In genomic region chr9:128786681-128787582, GRCh38 we compare ENCODE assay signal across 8 cellular contexts. TPM values are rescaled to one million over a fixed set of nuclear protein-coding genes. Genes with fewer than 3 reads are reported as not detected.
A peak's percentile ranks its signal among the peaks of the same experiment; 100 is the strongest.
DNase-seq lines count a peak whose midpoint lies in the region; ATAC-seq, FAIRE-seq and TF ChIP-seq lines count a peak whose summit lies in the region.

Gene TBC1D13, plus strand, starts transcription at chr9:128787253. Its CDS starts 101 bp downstream, at chr9:128787354.

- TF ChIP-seq CTCF in Calu3 (IDR thresholded peaks at IDR 0.05; ENCODE audit: unreplicated experiment) (no peak), OCI-LY7 (conservative IDR thresholded peaks at IDR 0.05; ENCODE audit: low read length) (no peak), endothelial cell of umbilical vein (IDR thresholded peaks at IDR 0.05; ENCODE audit: extremely low read depth in 1 of 2, insufficient read depth in 1 of 2, low read depth in 1 of 2, low read length in 2 of 2) (no peak)

- dilution Hi-C loops in endothelial cell of umbilical vein (cut with MboI; ENCODE audit: extremely low pct_ligation_motif_present, low sequenced_read_pairs) = no loop called here

- H4K20me1 ChIP-seq in OCI-LY7 (ENCODE audit: insufficient read depth, low read length) (no peaks in the 10 kb centered on the region), endothelial cell of umbilical vein (replicated peaks; ENCODE audit: control insufficient read depth, extremely low read depth, insufficient read depth, low read length) (no peaks in the 10 kb centered on the region)

- peak within 1 kb of the TSS; percentile 94 for H3K4me2 ChIP-seq in OCI-LY7 (ENCODE audit: low read length)
- H3K4me2 ChIP-seq in endothelial cell of umbilical vein (ENCODE audit: insufficient read depth, low read length) = peak within 1 kb of the TSS; percentile 71

- intact Hi-C loops in Calu3 (cut with micrococcal nuclease; ENCODE audit: unreplicated experiment) (no loop called here), OCI-LY7 (cut with micrococcal nuclease; ENCODE audit: unreplicated experiment) (loop anchor here (1.0 to 10.0 kb wide), 2 partner anchors 16 to 142 kb away; partner anchors contain the start of gene ZER1), endothelial cell of umbilical vein (cut with micrococcal nuclease) (loop anchor here (1.0 to 5.0 kb wide), 4 partner anchors 15 to 241 kb away; partner anchors contain the start of genes ENDOG and SH3GLB2)

- H3K27me3 Mint-ChIP-seq in Calu3 (ENCODE audit: unreplicated experiment) = no peaks in the 10 kb centered on the region

- no peaks in the 10 kb centered on the region for H3K9me3 Mint-ChIP-seq in Calu3 (ENCODE audit: low read depth, unreplicated experiment)

- H3K27ac Mint-ChIP-seq in Calu3 (ENCODE audit: unreplicated experiment) = peak within 1 kb of the TSS; percentile 73

- peaks cover 17% of the 10 kb centered on the region for H3K79me2 ChIP-seq in OCI-LY7 (ENCODE audit: insufficient read depth, low read depth, low read length)
- peaks cover 13% of the 10 kb centered on the region for H3K79me2 ChIP-seq in endothelial cell of umbilical vein (ENCODE audit: control insufficient read depth, insufficient read depth, low read length)

- no peaks in the 10 kb centered on the region for H3K27me3 ChIP-seq in endothelial cell of umbilical vein (ENCODE audit: control insufficient read depth in 2 of 2, insufficient read depth in 2 of 2, low read length in 2 of 2)

- H3K36me3 ChIP-seq in OCI-LY7 (ENCODE audit: insufficient read depth, low read length) (peaks cover 24% of the 10 kb centered on the region), endothelial cell of umbilical vein (ENCODE audit: control insufficient read depth in 2 of 2, extremely low read depth in 1 of 2, insufficient read depth in 2 of 2, low read length in 2 of 2) (peaks cover 7 to 11% of the 10 kb centered on the region in 2 experiments)

- H3K9me1 ChIP-seq in endothelial cell of umbilical vein (replicated peaks; ENCODE audit: control insufficient read depth, extremely low read depth, insufficient read depth, low read length) = no peaks in the 10 kb centered on the region

- CTCF ChIA-PET in Calu3 (lab: Charles Lee) = no interaction called here
- CTCF ChIA-PET in OCI-LY7 (lab: Charles Lee; ENCODE audit: unreplicated experiment) = interaction anchor here (0.9 kb wide), 1 partner anchor 31 kb away, joined by 3 read pairs; the partner anchor contains the start of gene ENDOG
- CTCF ChIA-PET in endothelial cell of umbilical vein (lab: Charles Lee) = interaction anchor here (1.1 kb wide), 1 partner anchor 16 kb away, joined by 3 read pairs; no protein-coding TSS in a partner anchor

- BruUV-seq in Calu3 (replicated peaks; lab: Mats Ljungman, UMichigan) (no TSS peak), OCI-LY7 (replicated peaks; lab: Mats Ljungman, UMichigan) (no TSS peak), endothelial cell of umbilical vein (replicated peaks; lab: Mats Ljungman, UMichigan) (no TSS peak)

- H3K27ac ChIP-seq in OCI-LY7 (ENCODE audit: low read depth, low read length, poor library complexity, severe bottlenecking) (peak within 1 kb of the TSS; percentile 80), endothelial cell of umbilical vein (ENCODE audit: insufficient read depth, low read depth, low read length) (no peak within 1 kb of the TSS)

- H3K4me3 ChIP-seq in OCI-LY7 (ENCODE audit: low read depth, low read length, poor library complexity, severe bottlenecking) = peak within 1 kb of the TSS; percentile 97
- H3K4me3 ChIP-seq in endothelial cell of umbilical vein (replicated peaks in 1 of 3; ENCODE audit: insufficient read depth in 1 of 3, low read depth in 1 of 3, low read length in 3 of 3) = peak within 1 kb of the TSS; percentile 50 to 94 (median 77)

- H3K4me3 Mint-ChIP-seq in Calu3 (ENCODE audit: low read depth, unreplicated experiment) = peak within 1 kb of the TSS; percentile 87

- POLR2A ChIA-PET in OCI-LY7 (lab: Charles Lee) = interaction anchor here (1.0 to 1.2 kb wide), 2 partner anchors 31 to 63 kb away, joined by 3 to 7 read pairs; partner anchors contain the start of genes ENDOG and ZDHHC12
- POLR2A ChIA-PET in endothelial cell of umbilical vein (lab: Charles Lee) = no interaction called here

- H3K9ac ChIP-seq in endothelial cell of umbilical vein (replicated peaks; ENCODE audit: extremely low read depth, insufficient read depth, low read length) = peak within 1 kb of the TSS; percentile 35

- H3K9me2 ChIP-seq in OCI-LY7 (ENCODE audit: insufficient read depth, low read length) = no peaks in the 10 kb centered on the region

- DNase-seq in Calu3 (peak; percentile 84), HuH-7.5 (ENCODE audit: low spot score) (peak; percentile 94), OCI-LY7 (ENCODE audit: low spot score) (peak; percentile 93), endothelial cell of umbilical vein (ENCODE audit: low read depth, low spot score) (peak; percentile 82), midbrain (lab: John Stamatoyannopoulos, UW) (peak; percentile 90)
- DNase-seq in activated CD8-positive, alpha-beta memory T cell treated with anti-CD3 and anti-CD28 coated beads, Interleukin-2, amount 50 U/mL, for 48 hours = peak; percentile 95
- DNase-seq in stimulated activated CD8-positive, alpha-beta memory T cell treated with anti-CD3 and anti-CD28 coated beads, Interleukin-15, amount 100 ng/mL, for 48 hours (ENCODE audit: low read depth in 2 of 2) = peak; percentile 82 to 84

- ATAC-seq in GM21515 (IDR thresholded peaks at IDR 0.05; ENCODE audit: unreplicated experiment) = peak; percentile 85

- H3K36me3 Mint-ChIP-seq in Calu3 (ENCODE audit: insufficient read depth, unreplicated experiment) = peaks cover 17% of the 10 kb centered on the region

- FAIRE-seq in endothelial cell of umbilical vein (lab: Jason Lieb, UNC) = peak; percentile 86

- H3K4me1 ChIP-seq in OCI-LY7 (ENCODE audit: insufficient read depth, low read length, poor library complexity, severe bottlenecking) (peaks cover 42% of the 10 kb centered on the region), endothelial cell of umbilical vein (ENCODE audit: control insufficient read depth, extremely low read depth, insufficient read depth, low read length) (peaks cover 11% of the 10 kb centered on the region)

- H3K9me3 ChIP-seq in OCI-LY7 (ENCODE audit: low read length) (peaks cover 15% of the 10 kb centered on the region; the same call in 1 of the 2 replicates), endothelial cell of umbilical vein (replicated peaks; ENCODE audit: control insufficient read depth, insufficient read depth, low read length) (no peaks in the 10 kb centered on the region)

- peak; percentile 66 for TF ChIP-seq POLR2A in endothelial cell of umbilical vein (IDR thresholded peaks at IDR 0.05; ENCODE audit: low read depth, low read length)

- no peaks in the 10 kb centered on the region for H3K4me1 Mint-ChIP-seq in Calu3 (ENCODE audit: low read depth, unreplicated experiment)

- peak within 1 kb of the TSS; percentile 93; the same call in 1 of the 2 replicates for H2AFZ ChIP-seq in OCI-LY7 (ENCODE audit: low read length)
- H2AFZ ChIP-seq in endothelial cell of umbilical vein (ENCODE audit: low read depth, low read length) = peak within 1 kb of the TSS; percentile 98

TF ChIP-seq in endothelial cell of umbilical vein, 7 proteins besides CTCF, POLR2A, EP300 and RAD21:
- peak; percentile 76 for TF ChIP-seq MAX (IDR thresholded peaks at IDR 0.05; ENCODE audit: insufficient read depth, insufficient read length)
- TF ChIP-seq POLR2AphosphoS5 (IDR thresholded peaks at IDR 0.05; ENCODE audit: insufficient read depth, low read depth, low read length) = peak; percentile 90
- no peak for TF ChIP-seq MYC (IDR thresholded peaks at IDR 0.05; ENCODE audit: low read depth, low read length)
- no peak for TF ChIP-seq FOS (IDR thresholded peaks at IDR 0.05; ENCODE audit: borderline replicate concordance, insufficient read depth, low read length)
- TF ChIP-seq EZH2 (IDR thresholded peaks at IDR 0.05; ENCODE audit: borderline replicate concordance, low read depth, low read length, severe bottlenecking) = no peak

RNA-seq across cellular contexts. Expression of gene TBC1D13, which starts in this region (rescaled TPM):
- total RNA-seq in Calu3 (2022) (16.6 and 18.2 TPM in 2 replicates), OCI-LY7 (2022) (18.9 and 24.7 TPM in 2 replicates), endothelial cell of umbilical vein (34.9 and 35.1 TPM in 2 replicates)
- total RNA-seq in OCI-LY7 (2014; rRNA removed; shearing (Covaris generic)) = 14.9 and 18.7 TPM in 2 replicates
- 41.9 and 43.9 TPM in 2 replicates for polyA plus RNA-seq in endothelial cell of umbilical vein
- polyA plus RNA-seq in endothelial cell of umbilical vein (2011; cell fraction: cytosol; rRNA removed) = 35.9 and 40.9 TPM in 2 replicates
- 44.8 and 47.7 TPM in 2 replicates for polyA plus RNA-seq in endothelial cell of umbilical vein (2011; cell fraction: nucleus; rRNA removed)
- polyA plus RNA-seq in endothelial cell of umbilical vein (2012) = 31.9 and 33.8 TPM in 2 replicates
- 33.2 and 42.0 TPM in 2 replicates for polyA minus RNA-seq in endothelial cell of umbilical vein
- 11.6 TPM for polyA minus RNA-seq in endothelial cell of umbilical vein (2011; cell fraction: cytosol; rRNA and poly(A)+ RNA removed)
- 10.9 and 13.1 TPM in 2 replicates for polyA minus RNA-seq in endothelial cell of umbilical vein (2011; cell fraction: nucleus; rRNA and poly(A)+ RNA removed)
